9 cellular contexts compared by ENCODE assay signal in genomic region chr1:34792868-34793727, GRCh38. TPM values are rescaled to one million over a fixed set of nuclear protein-coding genes. Genes with fewer than 3 reads are reported as not detected.
DNase-seq lines count a peak whose midpoint lies in the region; ATAC-seq and TF ChIP-seq lines count a peak whose summit lies in the region.
"Had no signal": no experiment of that assay in that cellular context is flagged by ENCODE, and none has a peak within 500 bp of the region (broad histone marks: within the 10 kb centered on the region; RNA-seq: fewer than 3 reads in every experiment).

TSS of gene GJA4 (plus strand) at chr1:34792999. CDS start at chr1:34794214, 1,215 bp downstream.

- H3K9me3 Mint-ChIP-seq in MCF 10A (ENCODE audit: unreplicated experiment) (no peaks in the 10 kb centered on the region), nephron (no peaks in the 10 kb centered on the region)

- H3K27ac ChIP-seq in breast epithelium, result peak within 1 kb of the TSS in 1 of 2 donors; percentile 68
- H3K27ac ChIP-seq in urinary bladder (ENCODE audit: low read depth), result no peak within 1 kb of the TSS
- H3K27ac ChIP-seq in body of pancreas, result no peak within 1 kb of the TSS

- H3K4me3 ChIP-seq in breast epithelium (peak within 1 kb of the TSS; percentile 41 to 64 (median 44)), urinary bladder (ENCODE audit: low read depth, low read length) (peak within 1 kb of the TSS; percentile 28), body of pancreas (no peak within 1 kb of the TSS)

- POLR2A ChIA-PET in MCF 10A (lab: Yijun Ruan, JAX), result no interaction called here

- intact Hi-C loops in breast epithelium (cut with DNase I; ENCODE audit: low total_unique reads), result loop anchor here (10.0 kb wide), 1 partner anchor 62 kb away; the partner anchor contains the start of gene SMIM12
- intact Hi-C loops in MCF 10A (cut with micrococcal nuclease), result no loop called here
- intact Hi-C loops in cardiac septum (cut with DNase I), result no loop called here
- intact Hi-C loops in body of pancreas (cut with DNase I), result no loop called here

- H3K9me3 ChIP-seq in breast epithelium (no peaks in the 10 kb centered on the region), body of pancreas (no peaks in the 10 kb centered on the region)

- H3K4me3 Mint-ChIP-seq in MCF 10A (ENCODE audit: unreplicated experiment) (no peak within 1 kb of the TSS), nephron (peak within 1 kb of the TSS; percentile 24 to 52 (median 45))

- H3K4me1 ChIP-seq in breast epithelium, result no peaks in the 10 kb centered on the region
- no peaks in the 10 kb centered on the region for H3K4me1 ChIP-seq in urinary bladder (ENCODE audit: insufficient read depth)
- H3K4me1 ChIP-seq in body of pancreas, result peaks cover 11% of the 10 kb centered on the region

- BruUV-seq in MCF 10A (replicated peaks; lab: Mats Ljungman, UMichigan), result no TSS peak

- H3K27me3 ChIP-seq in breast epithelium (no peaks in the 10 kb centered on the region), body of pancreas (no peaks in the 10 kb centered on the region)

- H3K4me1 Mint-ChIP-seq in MCF 10A (ENCODE audit: insufficient read depth, unreplicated experiment) (no peaks in the 10 kb centered on the region), nephron (no peaks in the 10 kb centered on the region)

- no peaks in the 10 kb centered on the region for H3K27me3 Mint-ChIP-seq in MCF 10A (ENCODE audit: insufficient read depth, unreplicated experiment)
- H3K27me3 Mint-ChIP-seq in nephron (ENCODE audit: low read depth), result peaks cover 52% of the 10 kb centered on the region

- no peak for TF ChIP-seq POLR2A in breast epithelium (IDR thresholded peaks at IDR 0.05)
- peak in 1 of 3 donors; percentile 11 for TF ChIP-seq POLR2A in body of pancreas (IDR thresholded peaks at IDR 0.05)

- no peak for ATAC-seq in body of pancreas
- no peak for ATAC-seq in HG03442 (IDR thresholded peaks at IDR 0.05; ENCODE audit: unreplicated experiment)

- TF ChIP-seq CTCF in breast epithelium (IDR thresholded peaks at IDR 0.05), result no peak
- TF ChIP-seq CTCF in MCF 10A (IDR thresholded peaks at IDR 0.05; ENCODE audit: unreplicated experiment), result no peak
- no peak for TF ChIP-seq CTCF in nephron (IDR thresholded peaks at IDR 0.05; ENCODE audit: unreplicated experiment in 3 of 3)
- no peak for TF ChIP-seq CTCF in body of pancreas (IDR thresholded peaks at IDR 0.05)

- no peak for DNase-seq in breast epithelium (ENCODE audit: low spot score in 2 of 2)
- no peak for DNase-seq in MCF 10A (ENCODE audit: unreplicated experiment)
- DNase-seq in cardiac septum (ENCODE audit: low spot score), result no peak
- DNase-seq in ecto neural progenitor cell (ENCODE audit: low spot score), result no peak
- DNase-seq in body of pancreas, result no peak
- DNase-seq: AML-193 had no signal

- H3K36me3 ChIP-seq in breast epithelium (no peaks in the 10 kb centered on the region), urinary bladder (ENCODE audit: insufficient read depth) (no peaks in the 10 kb centered on the region), body of pancreas (replicated peaks in 1 of 2; ENCODE audit: insufficient read depth in 1 of 2, low read depth in 2 of 2) (no peaks in the 10 kb centered on the region)

- H3K36me3 Mint-ChIP-seq in MCF 10A (ENCODE audit: insufficient read depth, unreplicated experiment) (no peaks in the 10 kb centered on the region), nephron (ENCODE audit: low read depth) (no peaks in the 10 kb centered on the region)

- 7% methylated on average over 45 of the region's 45 CpGs for WGBS in urinary bladder
- 14 to 93% methylated on average over 2 to 44 of the region's 45 CpGs for WGBS in body of pancreas, 2 donors

- CTCF ChIA-PET in MCF 10A (lab: Yijun Ruan, JAX), result no interaction called here

- H3K27ac Mint-ChIP-seq in MCF 10A (ENCODE audit: low read depth, unreplicated experiment) (no peak within 1 kb of the TSS), nephron (no peak within 1 kb of the TSS)

RNA-seq across cellular contexts. Expression of gene GJA4, which starts in this region (rescaled TPM):
- 10 to 100 TPM in 2 of 3 donors, 1 to 10 TPM in 1; 8.9 to 39.3 (median 18.9) TPM for total RNA-seq in breast epithelium
- not detected in 2 replicates for total RNA-seq in MCF 10A (2022)
- 34.7 TPM for total RNA-seq in cardiac septum
- 15.6 TPM for total RNA-seq in urinary bladder
- polyA plus RNA-seq in urinary bladder, result 33.6 TPM
- total RNA-seq in body of pancreas, result 10 to 100 TPM in 1 of 2 donors, 1 to 10 TPM in 1; 4.7 to 20.8 TPM

Comparison
In these comparisons a context has a peak if more than half of its experiments do, and no peak if none do; other contexts are left out.
1. H3K4me3 ChIP-seq: peak in breast epithelium (3 of 3) and urinary bladder (single experiment); none in body of pancreas (0 of 2).